8 cellular contexts compared by ENCODE assay signal in the genomic region with DNA sequence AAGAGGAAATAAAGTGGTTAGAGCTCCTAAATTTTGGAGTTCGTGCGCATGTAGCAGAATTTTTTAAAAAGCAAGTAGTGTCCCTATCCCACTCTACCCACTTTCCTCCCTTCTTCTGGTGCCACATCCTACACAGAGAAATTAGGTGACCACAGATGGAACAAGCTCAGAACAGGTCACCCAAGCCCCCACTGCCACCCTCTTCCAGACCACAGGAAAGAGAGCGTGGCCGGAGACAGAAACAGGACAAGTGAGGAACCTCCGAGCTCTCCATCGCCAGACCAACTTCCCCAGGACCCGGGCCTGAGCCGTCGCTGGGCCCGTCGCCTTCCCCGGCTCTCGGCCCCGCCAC. TPM values are rescaled to one million over a fixed set of nuclear protein-coding genes. Genes with fewer than 3 reads are reported as not detected.
DNase-seq lines count a peak whose midpoint lies in the region; ATAC-seq and TF ChIP-seq lines count a peak whose summit lies in the region.

No MANE protein-coding gene starts in this region.

- peak overlapping the region; percentile 77 for H3K4me2 ChIP-seq in PC-9

- TF ChIP-seq POLR2A in esophagus muscularis mucosa (IDR thresholded peaks at IDR 0.05; ENCODE audit: low read depth) = no peak

- peaks cover under 1% of the 10 kb centered on the region for H3K27me3 Mint-ChIP-seq in T-helper 1 cell treated with Interleukin-12 subunit alpha and Interleukin-12 subunit beta and Interleukin-4 antibody, amounts not matched to agents 30 μg/mL and 1 μg/mL, for 36 hours (ENCODE audit: low read depth)

- H3K36me3 Mint-ChIP-seq in T-helper 1 cell treated with Interleukin-12 subunit alpha and Interleukin-12 subunit beta and Interleukin-4 antibody, amounts not matched to agents 30 μg/mL and 1 μg/mL, for 36 hours (ENCODE audit: low read depth) = peaks cover 12% of the 10 kb centered on the region

- CTCF ChIA-PET in PC-9 (lab: Charles Lee) = no interaction called here

- H3K9me3 Mint-ChIP-seq in T-helper 1 cell treated with Interleukin-12 subunit alpha and Interleukin-12 subunit beta and Interleukin-4 antibody, amounts not matched to agents 30 μg/mL and 1 μg/mL, for 36 hours = no peaks in the 10 kb centered on the region

- POLR2A ChIA-PET in PC-9 (lab: Charles Lee; ENCODE audit: unreplicated experiment) = interaction anchor here (0.6 to 0.7 kb wide), 2 partner anchors 237 to 494 kb away, joined by 5 to 14 read pairs; no protein-coding TSS in a partner anchor

- peaks cover 19% of the 10 kb centered on the region for H3K4me1 ChIP-seq in PC-9 (replicated peaks; ENCODE audit: insufficient read depth)
- peaks cover 30 to 59% (median 52%) of the 10 kb centered on the region in 4 donors for H3K4me1 ChIP-seq in esophagus muscularis mucosa

- H3K9me3 ChIP-seq in PC-9 (ENCODE audit: insufficient read depth, low read depth) = no peaks in the 10 kb centered on the region
- H3K9me3 ChIP-seq in esophagus muscularis mucosa = no peaks in the 10 kb centered on the region

- no peaks in the 10 kb centered on the region for H3K9me2 ChIP-seq in PC-9 (ENCODE audit: insufficient read depth)

- intact Hi-C loops in PC-9 (cut with micrococcal nuclease; ENCODE audit: unreplicated experiment) (loop anchor here (2.0 to 5.0 kb wide), 2 partner anchors 69 to 117 kb away; no protein-coding TSS in a partner anchor), esophagus muscularis mucosa (cut with DNase I) (loop anchor here (2.0 to 10.0 kb wide), 3 partner anchors 69 to 131 kb away; partner anchors contain the start of genes RIOK3 and RMC1), posterior vena cava (cut with DNase I) (no loop called here)

- H3K27ac Mint-ChIP-seq in T-helper 1 cell treated with Interleukin-12 subunit alpha and Interleukin-12 subunit beta and Interleukin-4 antibody, amounts not matched to agents 30 μg/mL and 1 μg/mL, for 36 hours = peak overlapping the region; percentile 87

- TF ChIP-seq CTCF in PC-9 (conservative IDR thresholded peaks at IDR 0.05) (no peak), esophagus muscularis mucosa (IDR thresholded peaks at IDR 0.05) (no peak)

- WGBS in esophagus muscularis mucosa = 5% methylated on average over 6 of the region's 14 CpGs

- H3K27ac ChIP-seq in PC-9 = peak overlapping the region; percentile 97
- H3K27ac ChIP-seq in esophagus muscularis mucosa (replicated peaks in 1 of 4) = peak overlapping the region; percentile 98 to 100 (median 99)

- H3K4me3 ChIP-seq in PC-9 (peak overlapping the region; percentile 82), esophagus muscularis mucosa (peak overlapping the region; percentile 84 to 97 (median 92))

- peaks cover 40% of the 10 kb centered on the region for H3K79me2 ChIP-seq in PC-9 (ENCODE audit: low read depth)

- peak overlapping the region; percentile 93 for H3K4me3 Mint-ChIP-seq in T-helper 1 cell treated with Interleukin-12 subunit alpha and Interleukin-12 subunit beta and Interleukin-4 antibody, amounts not matched to agents 30 μg/mL and 1 μg/mL, for 36 hours

- H4K20me1 ChIP-seq in PC-9 (ENCODE audit: insufficient read depth) = no peaks in the 10 kb centered on the region

- peaks cover 38% of the 10 kb centered on the region for H3K4me1 Mint-ChIP-seq in T-helper 1 cell treated with Interleukin-12 subunit alpha and Interleukin-12 subunit beta and Interleukin-4 antibody, amounts not matched to agents 30 μg/mL and 1 μg/mL, for 36 hours (ENCODE audit: low read depth)

- TF ChIP-seq EP300 in esophagus muscularis mucosa (IDR thresholded peaks at IDR 0.05) = no peak

- BruUV-seq in PC-9 (replicated peaks; lab: Mats Ljungman, UMichigan) = no TSS peak

- H2AFZ ChIP-seq in PC-9 = peak overlapping the region; percentile 71

- H3K36me3 ChIP-seq in PC-9 (ENCODE audit: low read depth) (no peaks in the 10 kb centered on the region), esophagus muscularis mucosa (no peaks in the 10 kb centered on the region)

- no peak for ATAC-seq in esophagus mucosa

- H3K27me3 ChIP-seq in PC-9 (ENCODE audit: insufficient read depth, low read depth) (no peaks in the 10 kb centered on the region), esophagus muscularis mucosa (no peaks in the 10 kb centered on the region)

- DNase-seq in T-helper 1 cell = no peak
- no peak for DNase-seq in PC-9
- no peak for DNase-seq in esophagus muscularis mucosa (ENCODE audit: extremely low spot score)
- peak; percentile 11 for DNase-seq in putamen (ENCODE audit: low spot score)
- no peak for DNase-seq in posterior vena cava (ENCODE audit: low spot score)
- DNase-seq in NOMO-1 treated with DMSO at 0.1 percent for 48 hours (lab: John Stamatoyannopoulos, UW; ENCODE audit: unreplicated experiment) = no peak

- H3F3A ChIP-seq in PC-9 (ENCODE audit: insufficient read depth, low read depth) = peaks cover 17% of the 10 kb centered on the region

RNA-seq across cellular contexts. Expression of gene NPC1, which starts 0.4 kb away (rescaled TPM):
- total RNA-seq in PC-9 (2021) = 39.6 and 40.9 TPM in 2 replicates
- 10 to 100 TPM; 39.9 to 63.7 (median 45.6) TPM for total RNA-seq in esophagus muscularis mucosa
- 10 to 100 TPM; 36.2 to 72.1 TPM for total RNA-seq in posterior vena cava
- 38.1 TPM for total RNA-seq in esophagus mucosa

Comparison
In these comparisons a context has a peak if more than half of its experiments do, and no peak if none do; other contexts are left out.
1. intact Hi-C loops: an anchor here in PC-9 (2.0 to 5.0 kb wide) and esophagus muscularis mucosa (2.0 to 10.0 kb wide); none called in posterior vena cava.